ENCODE assay signal across 27 cellular contexts in the genomic region with DNA sequence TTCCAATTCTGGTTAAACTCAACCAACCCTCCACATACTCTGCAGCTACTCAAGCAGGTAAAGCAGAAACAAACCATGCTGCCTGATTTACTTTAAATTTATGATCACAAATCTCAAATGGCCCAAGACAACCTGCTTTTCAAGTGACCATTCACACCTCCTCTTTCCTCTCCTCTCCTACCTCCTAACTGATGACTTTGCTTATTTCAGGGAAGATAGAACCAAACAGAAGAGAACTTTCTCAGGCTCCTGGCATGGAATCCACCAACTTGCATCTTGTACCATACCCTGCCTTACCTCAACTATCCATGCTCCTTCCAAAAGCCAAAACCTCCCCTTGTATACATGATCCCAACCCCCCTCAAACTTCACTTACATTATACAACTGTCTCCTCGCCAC. TPM values are rescaled to one million over a fixed set of nuclear protein-coding genes. Genes with fewer than 3 reads are reported as not detected.
DNase-seq lines count a peak whose midpoint lies in the region; ATAC-seq, FAIRE-seq and TF ChIP-seq lines count a peak whose summit lies in the region.
"Had no signal": no experiment of that assay in that cellular context is flagged by ENCODE, and none has a peak within 500 bp of the region (broad histone marks: within the 10 kb centered on the region; RNA-seq: fewer than 3 reads in every experiment).

No MANE protein-coding gene starts in this region.

- H3K4me2 ChIP-seq in HepG2 (ENCODE audit: low read depth, low read length) (no peak overlapping the region), keratinocyte (ENCODE audit: control insufficient read depth, extremely low read depth, insufficient read depth, low read depth, low read length) (no peak overlapping the region)
- H3K4me2 ChIP-seq: BLaER1 treated with 17β-estradiol and CSF1 and Interleukin-3, amounts not matched to agents 10 nM and 100 nM had no signal

- H3K27ac Mint-ChIP-seq in nephron progenitor cell = peak overlapping the region; percentile 21
- H3K27ac Mint-ChIP-seq: CD14-positive monocyte; CD4-positive, alpha-beta T cell; H9 had no signal

- peaks cover 19% of the 10 kb centered on the region for H3K4me1 Mint-ChIP-seq in nephron progenitor cell
- H3K4me1 Mint-ChIP-seq: CD14-positive monocyte had no signal

- H3K4me3 Mint-ChIP-seq in nephron progenitor cell = no peak overlapping the region
- H3K4me3 Mint-ChIP-seq: CD14-positive monocyte; CD4-positive, alpha-beta T cell; CD8-positive, alpha-beta memory T cell; H9 had no signal

- TF ChIP-seq POLR2A in HepG2 (IDR thresholded peaks at IDR 0.05; ENCODE audit: insufficient read depth in 1 of 2, low read depth in 2 of 2, low read length in 2 of 2) (no peak), right lobe of liver (IDR thresholded peaks at IDR 0.05) (no peak), sigmoid colon (IDR thresholded peaks at IDR 0.05) (no peak)

- H3K4me3 ChIP-seq in HepG2 (replicated peaks in 1 of 3; ENCODE audit: insufficient read depth in 1 of 3, low read depth in 2 of 3, low read length in 3 of 3) (no peak overlapping the region), right lobe of liver (no peak overlapping the region), keratinocyte (ENCODE audit: control insufficient read depth in 2 of 3, extremely low read depth in 1 of 3, insufficient read depth in 2 of 3, low read depth in 1 of 3, low read length in 3 of 3) (no peak overlapping the region), sigmoid colon (no peak overlapping the region)
- H3K4me3 ChIP-seq: BLaER1 treated with 17β-estradiol and CSF1 and Interleukin-3, amounts not matched to agents 10 nM and 100 nM; GM12878; GM23248 had no signal

- no peak for TF ChIP-seq CTCF in HepG2 (CRISPR knock-in tag; IDR thresholded peaks at IDR 0.05)
- no peak for TF ChIP-seq CTCF in right lobe of liver (IDR thresholded peaks at IDR 0.05)
- no peak for TF ChIP-seq CTCF in keratinocyte (optimal IDR thresholded peaks at IDR 0.05 in 1 of 3, IDR thresholded peaks at IDR 0.05 in 1 of 3, conservative IDR thresholded peaks at IDR 0.05 in 1 of 3; ENCODE audit: extremely low read depth in 1 of 3, insufficient read depth in 2 of 3, low read length in 3 of 3)
- no peak for TF ChIP-seq CTCF in nephron progenitor cell (IDR thresholded peaks at IDR 0.05)
- no peak for TF ChIP-seq CTCF in sigmoid colon (IDR thresholded peaks at IDR 0.05)

- no peak for DNase-seq in HepG2 (ENCODE audit: low spot score)
- no peak for DNase-seq in right lobe of liver
- no peak for DNase-seq in keratinocyte (ENCODE audit: low read depth, low spot score)
- DNase-seq in nephron progenitor cell = no peak
- no peak for DNase-seq in sigmoid colon
- DNase-seq in NCI-H226 = no peak
- DNase-seq: ACHN; AML-193; BE2C; CD4-positive, alpha-beta T cell; CD8-positive, alpha-beta memory T cell; DMS 273 treated with DMSO at 0.1 percent for 48 hours; DMS79; EL; GDM1; GM23248; H9 had no signal

- intact Hi-C loops in HepG2 (cut with micrococcal nuclease; ENCODE audit: unreplicated experiment) (no loop called here), right lobe of liver (cut with DNase I) (no loop called here), sigmoid colon (cut with DNase I) (no loop called here)

- no peaks in the 10 kb centered on the region for H3K9me3 ChIP-seq in HepG2 (ENCODE audit: low read length)
- H3K9me3 ChIP-seq in right lobe of liver = no peaks in the 10 kb centered on the region
- no peaks in the 10 kb centered on the region for H3K9me3 ChIP-seq in keratinocyte (ENCODE audit: control insufficient read depth, low read depth, low read length)
- no peaks in the 10 kb centered on the region for H3K9me3 ChIP-seq in sigmoid colon
- H3K9me3 ChIP-seq: BE2C had no signal

- H3K27ac ChIP-seq in HepG2 (ENCODE audit: extremely low read length, insufficient read depth, low read length) (no peak overlapping the region), right lobe of liver (no peak overlapping the region), keratinocyte (ENCODE audit: control insufficient read depth, insufficient read depth, low read length) (no peak overlapping the region), sigmoid colon (no peak overlapping the region)
- H3K27ac ChIP-seq: 22Rv1; BLaER1 treated with 17β-estradiol and CSF1 and Interleukin-3, amounts not matched to agents 10 nM and 100 nM; GM23248 had no signal

- in situ Hi-C loops in HepG2 (cut with HindIII; ENCODE audit: extremely low pct_ligation_motif_present, low pct_unique_long_range_greater_than_20kb) = no loop called here

- H4K20me1 ChIP-seq in HepG2 (ENCODE audit: insufficient read depth, low read length) = no peaks in the 10 kb centered on the region
- H4K20me1 ChIP-seq in keratinocyte (ENCODE audit: control insufficient read depth, extremely low read depth, insufficient read depth, low read length) = no peaks in the 10 kb centered on the region
- H4K20me1 ChIP-seq: BLaER1 treated with 17β-estradiol and CSF1 and Interleukin-3, amounts not matched to agents 10 nM and 100 nM had no signal

- no peaks in the 10 kb centered on the region for H3K27me3 ChIP-seq in HepG2 (ENCODE audit: control insufficient read depth in 1 of 2, insufficient read depth in 2 of 2, low read length in 2 of 2)
- H3K27me3 ChIP-seq in right lobe of liver = no peaks in the 10 kb centered on the region
- no peaks in the 10 kb centered on the region for H3K27me3 ChIP-seq in keratinocyte (ENCODE audit: control insufficient read depth, extremely low read depth, insufficient read depth, low read length)
- no peaks in the 10 kb centered on the region for H3K27me3 ChIP-seq in sigmoid colon
- H3K27me3 ChIP-seq: BE2C; BLaER1 treated with 17β-estradiol and CSF1 and Interleukin-3, amounts not matched to agents 10 nM and 100 nM had no signal

- H3K36me3 ChIP-seq in HepG2 (replicated peaks in 1 of 2; ENCODE audit: control insufficient read depth in 1 of 2, insufficient read depth in 2 of 2, low read length in 2 of 2) (peaks cover 0 to 5% of the 10 kb centered on the region in 2 experiments; a peak in 1 of 5 replicates), right lobe of liver (no peaks in the 10 kb centered on the region), keratinocyte (ENCODE audit: control insufficient read depth in 2 of 2, extremely low read depth in 1 of 2, insufficient read depth in 2 of 2, low read length in 2 of 2) (no peaks in the 10 kb centered on the region), sigmoid colon (no peaks in the 10 kb centered on the region)
- H3K36me3 ChIP-seq: BE2C had no signal

- H2AFZ ChIP-seq in HepG2 (ENCODE audit: low read length) (no peak overlapping the region), keratinocyte (ENCODE audit: control insufficient read depth, low read length) (no peak overlapping the region)
- H2AFZ ChIP-seq: GM23248 had no signal

- FAIRE-seq in HepG2 (lab: Jason Lieb, UNC) (no peak), keratinocyte (lab: Jason Lieb, UNC) (peak; percentile 5)
- FAIRE-seq: A204.1, D721Med, GM19239 had no signal

- no peak for TF ChIP-seq EP300 in HepG2 (IDR thresholded peaks at IDR 0.05; ENCODE audit: low read depth in 2 of 2, low read length in 2 of 2)
- TF ChIP-seq EP300 in HepG2 (CRISPR knock-in tag; IDR thresholded peaks at IDR 0.05; ENCODE audit: borderline replicate concordance) = no peak
- no peak for TF ChIP-seq EP300 in sigmoid colon (IDR thresholded peaks at IDR 0.05)

- 97% methylated on average over 1 of the region's 1 CpG for WGBS in HepG2 (ENCODE audit: low lambda C conversion rate)
- WGBS in right lobe of liver (ENCODE audit: insufficient coverage, low coverage, low lambda C conversion rate, missing lambda C conversion rate) = 100% methylated on average over 1 of the region's 1 CpG
- WGBS in sigmoid colon, 2 donors = 92 to 94% methylated on average over 1 of the region's 1 CpG

- no peak for ATAC-seq in HepG2
- no peak for ATAC-seq in right lobe of liver
- ATAC-seq in HG03095 (IDR thresholded peaks at IDR 0.05; ENCODE audit: unreplicated experiment) = no peak
- ATAC-seq in HG02884 (IDR thresholded peaks at IDR 0.05; ENCODE audit: unreplicated experiment) = no peak
- ATAC-seq: GM12878, HCT116 had no signal

- H3K27me3 Mint-ChIP-seq in nephron progenitor cell (ENCODE audit: low read depth, poor library complexity) = peaks cover 7% of the 10 kb centered on the region
- H3K27me3 Mint-ChIP-seq: CD4-positive, alpha-beta T cell; CD8-positive, alpha-beta memory T cell had no signal

- peaks cover 18% of the 10 kb centered on the region for H3K9me3 Mint-ChIP-seq in nephron progenitor cell
- H3K9me3 Mint-ChIP-seq: CD4-positive, alpha-beta T cell; CD8-positive, alpha-beta memory T cell had no signal

- H3K36me3 Mint-ChIP-seq in nephron progenitor cell (ENCODE audit: low read depth) = peaks cover 21% of the 10 kb centered on the region

- H3K79me2 ChIP-seq in HepG2 (ENCODE audit: insufficient read depth, low read length) = no peaks in the 10 kb centered on the region
- no peaks in the 10 kb centered on the region for H3K79me2 ChIP-seq in keratinocyte (ENCODE audit: control insufficient read depth, insufficient read depth, low read length)

- CTCF ChIA-PET in HepG2 (lab: Yijun Ruan, JAX; ENCODE audit: low intra/inter-chr PET ratio, low total read pairs) = no interaction called here

- no peaks in the 10 kb centered on the region for H3K4me1 ChIP-seq in HepG2 (ENCODE audit: insufficient read depth, low read length)
- H3K4me1 ChIP-seq in right lobe of liver = no peaks in the 10 kb centered on the region
- H3K4me1 ChIP-seq in keratinocyte (ENCODE audit: control insufficient read depth, extremely low read depth, insufficient read depth, low read length) = no peaks in the 10 kb centered on the region
- H3K4me1 ChIP-seq in sigmoid colon = no peaks in the 10 kb centered on the region
- H3K4me1 ChIP-seq: BE2C; BLaER1 treated with 17β-estradiol and CSF1 and Interleukin-3, amounts not matched to agents 10 nM and 100 nM had no signal

- no peaks in the 10 kb centered on the region for H3K9me1 ChIP-seq in keratinocyte (ENCODE audit: control insufficient read depth, extremely low read depth, insufficient read depth, low read length)

- BruUV-seq in HepG2 (replicated peaks; lab: Mats Ljungman, UMichigan) = no TSS peak

- POLR2A ChIA-PET in HepG2 (lab: Yijun Ruan, JAX) = no interaction called here

- dilution Hi-C loops in keratinocyte (cut with MboI; ENCODE audit: extremely low pct_ligation_motif_present, low sequenced_read_pairs) = no loop called here

- TF ChIP-seq RAD21 in HepG2 (CRISPR knock-in tag; IDR thresholded peaks at IDR 0.05) = no peak

- H3K9ac ChIP-seq in HepG2 (ENCODE audit: insufficient read depth, low read depth, low read length) = no peak overlapping the region
- no peak overlapping the region for H3K9ac ChIP-seq in keratinocyte (ENCODE audit: control insufficient read depth, extremely low read depth, insufficient read depth, low read length)
- H3K9ac ChIP-seq: BLaER1 treated with 17β-estradiol and CSF1 and Interleukin-3, amounts not matched to agents 10 nM and 100 nM; GM23248 had no signal

RNA-seq across cellular contexts. Expression of a gene that starts 18.5 kb away (rescaled TPM):
- 9.0 and 11.8 TPM in 2 replicates for total RNA-seq in HepG2 (2016; rRNA removed; fragmentation: Illumina TruSeq; extraction: Trizol)
- total RNA-seq in HepG2 (2016; cell fraction: cytosol; rRNA removed; fragmentation: Illumina TruSeq; extraction: Trizol; ENCODE audit: low read depth) = 8.1 and 9.0 TPM in 2 replicates
- 10.5 and 11.3 TPM in 2 replicates for total RNA-seq in HepG2 (2016; cell fraction: insoluble cytoplasmic fraction; rRNA removed; fragmentation: Illumina TruSeq; extraction: Trizol)
- 10.1 and 11.3 TPM in 2 replicates for total RNA-seq in HepG2 (2016; cell fraction: membrane; rRNA removed; fragmentation: Illumina TruSeq; extraction: Trizol)
- 30.1 and 34.2 TPM in 2 replicates for total RNA-seq in HepG2 (2016; cell fraction: nucleus; rRNA removed; fragmentation: Illumina TruSeq; extraction: Trizol)
- 4.8 and 6.7 TPM in 2 replicates for polyA plus RNA-seq in HepG2 (2011; rRNA removed)
- polyA plus RNA-seq in HepG2 (2011; cell fraction: cytosol; rRNA removed) = 3.2 and 4.8 TPM in 2 replicates
- 3.9 and 4.0 TPM in 2 replicates for polyA plus RNA-seq in HepG2 (2011; cell fraction: nucleus; rRNA removed)
- polyA plus RNA-seq in HepG2 (2012) = 5.1 and 6.6 TPM in 2 replicates
- polyA plus RNA-seq in HepG2 (2016; cell fraction: cytosol; fragmentation: Illumina TruSeq; extraction: Trizol; ENCODE audit: low read depth) = 3.7 and 4.0 TPM in 2 replicates
- polyA plus RNA-seq in HepG2 (2016; cell fraction: insoluble cytoplasmic fraction; fragmentation: Illumina TruSeq; extraction: Trizol; ENCODE audit: low read depth) = 5.0 and 5.8 TPM in 2 replicates
- 5.0 TPM in 2 replicates for polyA plus RNA-seq in HepG2 (2016; cell fraction: membrane; fragmentation: Illumina TruSeq; extraction: Trizol; ENCODE audit: low read depth)
- 4.6 and 4.8 TPM in 2 replicates for polyA plus RNA-seq in HepG2 (2016; cell fraction: nucleus; fragmentation: Illumina TruSeq; extraction: Trizol; ENCODE audit: insufficient read depth, low read depth)
- 11.5 and 14.4 TPM in 2 replicates for polyA minus RNA-seq in HepG2 (2011; rRNA and poly(A)+ RNA removed; ENCODE audit: low replicate concordance)
- polyA minus RNA-seq in HepG2 (2011; cell fraction: cytosol; rRNA and poly(A)+ RNA removed) = 2.4 and 2.8 TPM in 2 replicates
- 34.6 and 36.6 TPM in 2 replicates for polyA minus RNA-seq in HepG2 (2011; cell fraction: nucleus; rRNA and poly(A)+ RNA removed)
- 1 to 10 TPM; 2.8 to 5.6 (median 4.9) TPM for total RNA-seq in right lobe of liver
- polyA plus RNA-seq in keratinocyte = 3.1 to 6.1 TPM (median 3.6 TPM) in 3 replicates
- 3.0 TPM for polyA plus RNA-seq in keratinocyte (2011; ENCODE audit: low read depth)
- 2.7 and 3.7 TPM in 2 replicates for polyA plus RNA-seq in keratinocyte (2011; cell fraction: cytosol; rRNA removed)
- 5.0 and 5.1 TPM in 2 replicates for polyA plus RNA-seq in keratinocyte (2011; cell fraction: nucleus; rRNA removed)
- 3.0 and 4.1 TPM in 2 replicates for polyA plus RNA-seq in keratinocyte (2012; ENCODE audit: low replicate concordance)
- 3.7 to 15.9 TPM (median 7.9 TPM) in 3 replicates for polyA minus RNA-seq in keratinocyte
- 3.5 TPM for polyA minus RNA-seq in keratinocyte (2011; cell fraction: cytosol; rRNA and poly(A)+ RNA removed)
- 13.6 and 34.8 TPM in 2 replicates for polyA minus RNA-seq in keratinocyte (2011; cell fraction: nucleus; rRNA and poly(A)+ RNA removed)
- 10 to 100 TPM in 3 of 4 donors, 1 to 10 TPM in 1; 8.9 to 18.6 (median 16.6) TPM for total RNA-seq in sigmoid colon
- 1 to 10 TPM; 2.1 to 3.9 (median 2.4) TPM for polyA plus RNA-seq in sigmoid colon
